ENCODE assay signal across 2 cellular contexts in genomic region chr4:176242764-176243347, GRCh38.
TF ChIP-seq lines count a peak whose summit lies in the region.

No MANE protein-coding gene starts in this region.

TF ChIP-seq in SK-N-SH treated with all-trans-retinoic acid at 6 μM for 48 hours, 23 proteins besides CTCF, POLR2A, EP300 and RAD21 (continued from another document):
- TF ChIP-seq, protein P1, sequence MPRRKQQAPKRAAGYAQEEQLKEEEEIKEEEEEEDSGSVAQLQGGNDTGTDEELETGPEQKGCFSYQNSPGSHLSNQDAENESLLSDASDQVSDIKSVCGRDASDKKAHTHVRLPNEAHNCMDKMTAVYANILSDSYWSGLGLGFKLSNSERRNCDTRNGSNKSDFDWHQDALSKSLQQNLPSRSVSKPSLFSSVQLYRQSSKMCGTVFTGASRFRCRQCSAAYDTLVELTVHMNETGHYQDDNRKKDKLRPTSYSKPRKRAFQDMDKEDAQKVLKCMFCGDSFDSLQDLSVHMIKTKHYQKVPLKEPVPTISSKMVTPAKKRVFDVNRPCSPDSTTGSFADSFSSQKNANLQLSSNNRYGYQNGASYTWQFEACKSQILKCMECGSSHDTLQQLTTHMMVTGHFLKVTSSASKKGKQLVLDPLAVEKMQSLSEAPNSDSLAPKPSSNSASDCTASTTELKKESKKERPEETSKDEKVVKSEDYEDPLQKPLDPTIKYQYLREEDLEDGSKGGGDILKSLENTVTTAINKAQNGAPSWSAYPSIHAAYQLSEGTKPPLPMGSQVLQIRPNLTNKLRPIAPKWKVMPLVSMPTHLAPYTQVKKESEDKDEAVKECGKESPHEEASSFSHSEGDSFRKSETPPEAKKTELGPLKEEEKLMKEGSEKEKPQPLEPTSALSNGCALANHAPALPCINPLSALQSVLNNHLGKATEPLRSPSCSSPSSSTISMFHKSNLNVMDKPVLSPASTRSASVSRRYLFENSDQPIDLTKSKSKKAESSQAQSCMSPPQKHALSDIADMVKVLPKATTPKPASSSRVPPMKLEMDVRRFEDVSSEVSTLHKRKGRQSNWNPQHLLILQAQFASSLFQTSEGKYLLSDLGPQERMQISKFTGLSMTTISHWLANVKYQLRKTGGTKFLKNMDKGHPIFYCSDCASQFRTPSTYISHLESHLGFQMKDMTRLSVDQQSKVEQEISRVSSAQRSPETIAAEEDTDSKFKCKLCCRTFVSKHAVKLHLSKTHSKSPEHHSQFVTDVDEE (CRISPR knock-in tag; IDR thresholded peaks at IDR 0.05): no peak
- TF ChIP-seq PATZ1 (CRISPR knock-in tag; IDR thresholded peaks at IDR 0.05; ENCODE audit: borderline replicate concordance) (no peak), ZNF8 (CRISPR knock-in tag; IDR thresholded peaks at IDR 0.05) (no peak)
- TF ChIP-seq, protein P2, sequence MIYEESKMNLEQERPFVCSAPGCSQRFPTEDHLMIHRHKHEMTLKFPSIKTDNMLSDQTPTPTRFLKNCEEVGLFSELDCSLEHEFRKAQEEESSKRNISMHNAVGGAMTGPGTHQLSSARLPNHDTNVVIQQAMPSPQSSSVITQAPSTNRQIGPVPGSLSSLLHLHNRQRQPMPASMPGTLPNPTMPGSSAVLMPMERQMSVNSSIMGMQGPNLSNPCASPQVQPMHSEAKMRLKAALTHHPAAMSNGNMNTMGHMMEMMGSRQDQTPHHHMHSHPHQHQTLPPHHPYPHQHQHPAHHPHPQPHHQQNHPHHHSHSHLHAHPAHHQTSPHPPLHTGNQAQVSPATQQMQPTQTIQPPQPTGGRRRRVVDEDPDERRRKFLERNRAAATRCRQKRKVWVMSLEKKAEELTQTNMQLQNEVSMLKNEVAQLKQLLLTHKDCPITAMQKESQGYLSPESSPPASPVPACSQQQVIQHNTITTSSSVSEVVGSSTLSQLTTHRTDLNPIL (CRISPR knock-in tag; IDR thresholded peaks at IDR 0.05; ENCODE audit: low read depth): no peak

TF ChIP-seq in SK-N-SH, 30 proteins besides CTCF, POLR2A, EP300 and RAD21 (continued from another document):
- TF ChIP-seq, protein P3, sequence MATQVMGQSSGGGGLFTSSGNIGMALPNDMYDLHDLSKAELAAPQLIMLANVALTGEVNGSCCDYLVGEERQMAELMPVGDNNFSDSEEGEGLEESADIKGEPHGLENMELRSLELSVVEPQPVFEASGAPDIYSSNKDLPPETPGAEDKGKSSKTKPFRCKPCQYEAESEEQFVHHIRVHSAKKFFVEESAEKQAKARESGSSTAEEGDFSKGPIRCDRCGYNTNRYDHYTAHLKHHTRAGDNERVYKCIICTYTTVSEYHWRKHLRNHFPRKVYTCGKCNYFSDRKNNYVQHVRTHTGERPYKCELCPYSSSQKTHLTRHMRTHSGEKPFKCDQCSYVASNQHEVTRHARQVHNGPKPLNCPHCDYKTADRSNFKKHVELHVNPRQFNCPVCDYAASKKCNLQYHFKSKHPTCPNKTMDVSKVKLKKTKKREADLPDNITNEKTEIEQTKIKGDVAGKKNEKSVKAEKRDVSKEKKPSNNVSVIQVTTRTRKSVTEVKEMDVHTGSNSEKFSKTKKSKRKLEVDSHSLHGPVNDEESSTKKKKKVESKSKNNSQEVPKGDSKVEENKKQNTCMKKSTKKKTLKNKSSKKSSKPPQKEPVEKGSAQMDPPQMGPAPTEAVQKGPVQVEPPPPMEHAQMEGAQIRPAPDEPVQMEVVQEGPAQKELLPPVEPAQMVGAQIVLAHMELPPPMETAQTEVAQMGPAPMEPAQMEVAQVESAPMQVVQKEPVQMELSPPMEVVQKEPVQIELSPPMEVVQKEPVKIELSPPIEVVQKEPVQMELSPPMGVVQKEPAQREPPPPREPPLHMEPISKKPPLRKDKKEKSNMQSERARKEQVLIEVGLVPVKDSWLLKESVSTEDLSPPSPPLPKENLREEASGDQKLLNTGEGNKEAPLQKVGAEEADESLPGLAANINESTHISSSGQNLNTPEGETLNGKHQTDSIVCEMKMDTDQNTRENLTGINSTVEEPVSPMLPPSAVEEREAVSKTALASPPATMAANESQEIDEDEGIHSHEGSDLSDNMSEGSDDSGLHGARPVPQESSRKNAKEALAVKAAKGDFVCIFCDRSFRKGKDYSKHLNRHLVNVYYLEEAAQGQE (IDR thresholded peaks at IDR 0.05; ENCODE audit: low read depth, low read length): no peak
